13 cellular contexts compared by ENCODE assay signal in genomic region chr10:113953505-113954272, GRCh38.
DNase-seq lines count a peak whose midpoint lies in the region; ATAC-seq and TF ChIP-seq lines count a peak whose summit lies in the region.
"Had no signal": no experiment of that assay in that cellular context is flagged by ENCODE, and none has a peak within 500 bp of the region (broad histone marks: within the 10 kb centered on the region; RNA-seq: fewer than 3 reads in every experiment).

No MANE protein-coding gene starts in this region.

- CTCF ChIA-PET in Panc1 (lab: Charles Lee): no interaction called here

- H3K9me3 ChIP-seq in BE2C: no peaks in the 10 kb centered on the region
- no peaks in the 10 kb centered on the region for H3K9me3 ChIP-seq in Panc1 (ENCODE audit: control insufficient read depth, insufficient read depth, low read depth, low read length)
- no peaks in the 10 kb centered on the region for H3K9me3 ChIP-seq in esophagus squamous epithelium

- ATAC-seq in GM23338 (peak; percentile 42; the same call in 2 of the 3 replicates), Panc1 (no peak), GM19395 (IDR thresholded peaks at IDR 0.05; ENCODE audit: unreplicated experiment) (no peak)

- H4K20me1 ChIP-seq in GM23338 (replicated peaks; ENCODE audit: insufficient read depth): no peaks in the 10 kb centered on the region

- no peak for TF ChIP-seq POLR2A in esophagus squamous epithelium (IDR thresholded peaks at IDR 0.05)

- H3K27me3 ChIP-seq in BE2C (no peaks in the 10 kb centered on the region), GM23338 (ENCODE audit: insufficient read depth) (no peaks in the 10 kb centered on the region), Panc1 (ENCODE audit: control insufficient read depth, insufficient read depth, low read length) (no peaks in the 10 kb centered on the region), esophagus squamous epithelium (no peaks in the 10 kb centered on the region)

- peak overlapping the region; percentile 66 for H3K27ac Mint-ChIP-seq in GM23338
- H3K27ac Mint-ChIP-seq in activated T-helper 2 cell treated with anti-CD3 and anti-CD28 coated beads, Interferon-gamma antibody, Interleukin-2, Interleukin-4, amounts not matched to agents 10 μg/mL and 5 μg/mL and 100 μg/mL, durations not matched to agents 14 hours and 24 hours and 36 hours: no peak overlapping the region

- H3K4me1 ChIP-seq in BE2C: no peaks in the 10 kb centered on the region
- H3K4me1 ChIP-seq in GM23338 (ENCODE audit: insufficient read depth): no peaks in the 10 kb centered on the region
- 0 out of 2 replicates have a peak, but pooled peaks cover 6% of the 10 kb centered on the region for H3K4me1 ChIP-seq in Panc1 (ENCODE audit: control insufficient read depth, insufficient read depth, low read length)
- peaks cover 0 to 39% (median 18%) of the 10 kb centered on the region in 3 donors for H3K4me1 ChIP-seq in esophagus squamous epithelium

- POLR2A ChIA-PET in Panc1 (lab: Charles Lee): interaction anchor here (0.6 kb wide), 1 partner anchor 88 kb away, joined by 10 read pairs; no protein-coding TSS in a partner anchor

- intact Hi-C loops in Panc1 (cut with micrococcal nuclease; ENCODE audit: unreplicated experiment): no loop called here
- intact Hi-C loops in esophagus squamous epithelium (cut with DNase I): no loop called here
- intact Hi-C loops in activated T-helper 2 cell treated with anti-CD3 and anti-CD28 coated beads, Interferon-gamma antibody, Interleukin-2, Interleukin-4, amounts not matched to agents 10 μg/mL and 5 μg/mL and 100 μg/mL, durations not matched to agents 14 hours and 24 hours and 36 hours (cut with micrococcal nuclease): no loop called here

- H3K4me1 Mint-ChIP-seq in GM23338: no peaks in the 10 kb centered on the region
- peaks cover 13% of the 10 kb centered on the region for H3K4me1 Mint-ChIP-seq in activated T-helper 2 cell treated with anti-CD3 and anti-CD28 coated beads, Interferon-gamma antibody, Interleukin-2, Interleukin-4, amounts not matched to agents 10 μg/mL and 5 μg/mL and 100 μg/mL, durations not matched to agents 14 hours and 24 hours and 36 hours (ENCODE audit: low read depth)

- no peaks in the 10 kb centered on the region; the same call in 1 of the 3 replicates for H3K9me3 Mint-ChIP-seq in GM23338
- peaks cover 9% of the 10 kb centered on the region for H3K9me3 Mint-ChIP-seq in activated T-helper 2 cell treated with anti-CD3 and anti-CD28 coated beads, Interferon-gamma antibody, Interleukin-2, Interleukin-4, amounts not matched to agents 10 μg/mL and 5 μg/mL and 100 μg/mL, durations not matched to agents 14 hours and 24 hours and 36 hours

- WGBS in esophagus squamous epithelium, 2 donors: 61 to 77% methylated on average over 2 of the region's 2 CpGs

- H3K79me2 ChIP-seq in GM23338 (replicated peaks; ENCODE audit: insufficient read depth): no peaks in the 10 kb centered on the region

- H3K27me3 Mint-ChIP-seq in GM23338 (ENCODE audit: insufficient read depth, low read depth, poor library complexity): no peaks in the 10 kb centered on the region
- H3K27me3 Mint-ChIP-seq in activated T-helper 2 cell treated with anti-CD3 and anti-CD28 coated beads, Interferon-gamma antibody, Interleukin-2, Interleukin-4, amounts not matched to agents 10 μg/mL and 5 μg/mL and 100 μg/mL, durations not matched to agents 14 hours and 24 hours and 36 hours (ENCODE audit: low read depth): peaks cover 22% of the 10 kb centered on the region

- H3K4me3 ChIP-seq in BE2C (ENCODE audit: low read depth, low read length): no peak overlapping the region
- no peak overlapping the region for H3K4me3 ChIP-seq in GM23338
- H3K4me3 ChIP-seq in Panc1 (ENCODE audit: low read depth in 2 of 2, low read length in 2 of 2): no peak overlapping the region
- no peak overlapping the region for H3K4me3 ChIP-seq in esophagus squamous epithelium
- H3K4me3 ChIP-seq: lung, skin epidermis had no signal

- H2AFZ ChIP-seq in GM23338: peak overlapping the region; percentile 56

- no TSS peak for BruUV-seq in Panc1 (replicated peaks; lab: Mats Ljungman, UMichigan)

- no peak overlapping the region for H3K4me2 ChIP-seq in GM23338

- H3K36me3 Mint-ChIP-seq in GM23338 (ENCODE audit: low read depth): no peaks in the 10 kb centered on the region
- H3K36me3 Mint-ChIP-seq in activated T-helper 2 cell treated with anti-CD3 and anti-CD28 coated beads, Interferon-gamma antibody, Interleukin-2, Interleukin-4, amounts not matched to agents 10 μg/mL and 5 μg/mL and 100 μg/mL, durations not matched to agents 14 hours and 24 hours and 36 hours (ENCODE audit: low read depth): peaks cover 14% of the 10 kb centered on the region

- in situ Hi-C loops in Panc1 (cut with HindIII; ENCODE audit: low pct_unique_long_range_greater_than_20kb, low sequenced_read_pairs): no loop called here
- in situ Hi-C loops in GM13976 (cut with MboI; ENCODE audit: low sequenced_read_pairs, unreplicated experiment): no loop called here

- H3K27ac ChIP-seq in GM23338 (ENCODE audit: low read depth) (no peak overlapping the region), Panc1 (ENCODE audit: low read length) (peak overlapping the region; percentile 8; the same call in 1 of the 2 replicates), esophagus squamous epithelium (peak overlapping the region in 3 of 4 donors; percentile 3 to 10 (median 10))
- H3K27ac ChIP-seq: skin epidermis had no signal

- no peaks in the 10 kb centered on the region for H3F3A ChIP-seq in GM23338 (replicated peaks; ENCODE audit: low read depth)

- TF ChIP-seq CTCF in BE2C (IDR thresholded peaks at IDR 0.05; ENCODE audit: low read depth, low read length) (peak; percentile 43), GM23338 (conservative IDR thresholded peaks at IDR 0.05; ENCODE audit: low read depth in 2 of 2) (peak; percentile 34 to 48), Panc1 (IDR thresholded peaks at IDR 0.05) (peak; percentile 41; the same call in 1 of the 2 replicates), esophagus squamous epithelium (IDR thresholded peaks at IDR 0.05) (peak in 1 of 6 experiments; percentile 48), GM13976 (IDR thresholded peaks at IDR 0.05; ENCODE audit: borderline replicate concordance, control extremely low read depth, extremely low read depth, insufficient read depth, missing control alignments) (no peak)

- no peaks in the 10 kb centered on the region; the same call in none of the 2 replicates for H3K9me2 ChIP-seq in GM23338 (ENCODE audit: insufficient read depth)

- DNase-seq in BE2C (no peak), GM23338 (ENCODE audit: low spot score) (peak; percentile 39), Panc1 (ENCODE audit: low read depth, low spot score) (no peak), esophagus squamous epithelium (lab: John Stamatoyannopoulos, UW) (no peak), GM13976 (ENCODE audit: low spot score) (no peak)
- no peak for DNase-seq in stimulated activated CD4-positive, alpha-beta T cell treated with anti-CD3 and anti-CD28 coated beads, Interleukin-4, amount 100 ng/mL, for 24 hours
- no peak for DNase-seq in activated T-helper 2 cell treated with anti-CD3 and anti-CD28 coated beads, Interferon-gamma antibody, Interleukin-2, Interleukin-4, amounts not matched to agents 10 μg/mL and 5 μg/mL and 100 μg/mL, durations not matched to agents 14 hours and 24 hours and 36 hours (ENCODE audit: low spot score)
- DNase-seq: activated CD4-positive, alpha-beta T cell treated with anti-CD3 and anti-CD28 coated beads, Interleukin-2, amount 50 U/mL, for 1 hour; KG1; RPMI8226 had no signal

- H3K36me3 ChIP-seq in BE2C (no peaks in the 10 kb centered on the region), GM23338 (ENCODE audit: insufficient read depth) (no peaks in the 10 kb centered on the region), Panc1 (ENCODE audit: control insufficient read depth, insufficient read depth, low read length) (no peaks in the 10 kb centered on the region), esophagus squamous epithelium (no peaks in the 10 kb centered on the region)

- H3K4me3 Mint-ChIP-seq in GM23338: no peak overlapping the region
- no peak overlapping the region for H3K4me3 Mint-ChIP-seq in activated T-helper 2 cell treated with anti-CD3 and anti-CD28 coated beads, Interferon-gamma antibody, Interleukin-2, Interleukin-4, amounts not matched to agents 10 μg/mL and 5 μg/mL and 100 μg/mL, durations not matched to agents 14 hours and 24 hours and 36 hours (ENCODE audit: low read depth)

TF ChIP-seq in GM23338, 12 proteins besides CTCF, POLR2A, EP300 and RAD21 (continues in another document):
- TF ChIP-seq ZNF114 (CRISPR knock-in tag; IDR thresholded peaks at IDR 0.05) (no peak), EZH2 (IDR thresholded peaks at IDR 0.05; ENCODE audit: low read depth, unreplicated experiment) (no peak), JUNB (IDR thresholded peaks at IDR 0.05; ENCODE audit: unreplicated experiment) (no peak), NANOG (IDR thresholded peaks at IDR 0.05; ENCODE audit: borderline replicate concordance) (no peak), POLR2AphosphoS5 (IDR thresholded peaks at IDR 0.05; ENCODE audit: low read depth) (no peak), CREB1 (CRISPR knock-in tag; IDR thresholded peaks at IDR 0.05; ENCODE audit: low read depth) (no peak), ETS1 (IDR thresholded peaks at IDR 0.05) (no peak), ZNF331 (CRISPR knock-in tag; IDR thresholded peaks at IDR 0.05; ENCODE audit: low read depth) (no peak)
